Comparison of ENCODE assay signal across 8 cellular contexts in genomic region chrX:75273483-75273882, GRCh38. TPM values are rescaled to one million over a fixed set of nuclear protein-coding genes. Genes with fewer than 3 reads are reported as not detected.
DNase-seq lines count a peak whose midpoint lies in the region; ATAC-seq and TF ChIP-seq lines count a peak whose summit lies in the region.

No MANE protein-coding gene starts in this region.

- H3K27ac ChIP-seq in dorsolateral prefrontal cortex, result peak overlapping the region in 58 of 59 donors; percentile 17 to 94 (median 84)

- no peaks in the 10 kb centered on the region for H3K36me3 ChIP-seq in mucosa of stomach (ENCODE audit: control insufficient read depth, insufficient read depth, low read length)

- intact Hi-C loops in dorsolateral prefrontal cortex (cut with DNase I), result loop anchor here in 1 of 2 donors (5.0 to 10.0 kb wide), 3 partner anchors 119 to 659 kb away; partner anchors contain the start of genes ABCB7, RLIM and ZDHHC15

- DNase-seq in DMS53 (lab: John Stamatoyannopoulos, UW) (peak; percentile 61), NCI-H146 treated with DMSO at 0.1 percent for 48 hours (lab: John Stamatoyannopoulos, UW; ENCODE audit: unreplicated experiment) (peak; percentile 6), dorsolateral prefrontal cortex (no peak), NCI-H1417 treated with DMSO at 0.1 percent for 48 hours (lab: John Stamatoyannopoulos, UW) (no peak), SHP77 (lab: John Stamatoyannopoulos, UW) (no peak)
- no peak for DNase-seq in stimulated activated CD4-positive, alpha-beta T cell treated with anti-CD3 and anti-CD28 coated beads, Interleukin-12 subunit alpha, Interleukin-12 subunit beta, amount 100 ng/mL, for 4 hours

- H3K27me3 ChIP-seq in dorsolateral prefrontal cortex, result peaks cover 0 to 17% (median 0%) of the 10 kb centered on the region in 45 donors
- no peaks in the 10 kb centered on the region for H3K27me3 ChIP-seq in mucosa of stomach (ENCODE audit: control insufficient read depth, insufficient read depth, low read length)

- H3K4me1 ChIP-seq in mucosa of stomach (ENCODE audit: control insufficient read depth, insufficient read depth, low read length), result peaks cover 8% of the 10 kb centered on the region

- H3K9me3 ChIP-seq in mucosa of stomach (ENCODE audit: control insufficient read depth, low read length), result no peaks in the 10 kb centered on the region

- peak; percentile 9 for ATAC-seq in GM21723 (IDR thresholded peaks at IDR 0.05; ENCODE audit: unreplicated experiment)

- peak overlapping the region; percentile 44 to 83 (median 69) for H3K4me3 ChIP-seq in dorsolateral prefrontal cortex
- peak overlapping the region; percentile 84 for H3K4me3 ChIP-seq in mucosa of stomach (ENCODE audit: low read length)

- TF ChIP-seq CTCF in dorsolateral prefrontal cortex (IDR thresholded peaks at IDR 0.05 in 54 of 56, conservative IDR thresholded peaks at IDR 0.05 in 2 of 56; ENCODE audit: low read depth in 1 of 56, partially characterized antibody in 56 of 56), result no peak

- H3K9ac ChIP-seq in mucosa of stomach (ENCODE audit: low read length), result peak overlapping the region; percentile 88

RNA-seq across cellular contexts. Expression of gene UPRT, which starts 0.4 kb away (rescaled TPM):
- 10 to 100 TPM; 15.8 to 35.5 (median 24.6) TPM for total RNA-seq in dorsolateral prefrontal cortex

Comparison
In these comparisons a context has a peak if more than half of its experiments do, and no peak if none do; other contexts are left out.
1. DNase-seq: peak in DMS53 (single experiment) and NCI-H146 treated with DMSO at 0.1 percent for 48 hours (single experiment); none in dorsolateral prefrontal cortex (0 of 10), NCI-H1417 treated with DMSO at 0.1 percent for 48 hours (single experiment), stimulated activated CD4-positive, alpha-beta T cell treated with anti-CD3 and anti-CD28 coated beads, Interleukin-12 subunit alpha, Interleukin-12 subunit beta, amount 100 ng/mL, for 4 hours (single experiment) and SHP77 (0 of 2).